Comparison of ENCODE assay signal across 14 cellular contexts in the genomic region with DNA sequence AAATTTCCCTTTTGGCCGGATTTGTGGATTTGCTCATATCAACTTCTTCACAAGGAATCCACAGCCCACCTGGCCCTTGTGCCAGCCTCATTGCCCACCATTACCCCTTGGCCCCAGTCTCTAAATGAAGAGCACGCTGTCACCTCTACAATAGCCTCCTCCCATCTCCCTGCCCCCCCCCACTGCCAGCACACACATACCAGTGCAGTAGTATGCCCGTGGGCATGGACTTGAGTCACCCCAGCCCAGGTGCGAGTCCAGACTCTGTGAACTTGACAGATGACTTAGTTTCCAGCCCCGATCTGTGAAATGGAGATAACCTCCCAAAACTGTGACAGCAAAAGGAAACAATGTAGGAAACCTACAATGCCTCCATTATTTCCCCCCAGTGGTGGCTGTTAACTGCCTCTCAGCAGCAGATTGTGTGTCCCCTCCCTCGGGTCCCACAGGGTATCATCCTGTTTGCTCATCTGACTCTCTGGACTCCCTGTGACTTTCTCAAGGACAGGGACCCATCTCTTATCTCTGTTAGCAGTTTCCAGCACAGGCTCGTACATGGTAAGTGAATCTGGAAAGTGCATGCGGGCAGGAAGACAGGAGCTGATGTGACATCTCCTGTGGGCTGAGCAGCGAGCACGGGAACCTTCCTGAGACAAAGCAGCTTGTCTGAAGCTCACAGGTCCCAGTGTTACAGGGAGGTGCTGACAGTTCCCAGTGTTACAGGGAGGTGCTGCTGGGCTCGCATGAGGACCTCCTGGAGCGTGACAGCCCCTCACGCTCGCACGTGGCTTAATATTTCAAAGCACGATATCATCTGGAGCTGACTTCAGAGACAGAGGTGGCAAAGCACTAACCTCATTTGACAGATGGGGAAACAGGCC. TPM values are rescaled to one million over a fixed set of nuclear protein-coding genes. Genes with fewer than 3 reads are reported as not detected.
DNase-seq lines count a peak whose midpoint lies in the region; ATAC-seq and TF ChIP-seq lines count a peak whose summit lies in the region.
"Had no signal": no experiment of that assay in that cellular context is flagged by ENCODE, and none has a peak within 500 bp of the region (broad histone marks: within the 10 kb centered on the region; RNA-seq: fewer than 3 reads in every experiment).

No MANE protein-coding gene starts in this region.

- DNase-seq in CD8-positive, alpha-beta memory T cell = peak in 1 of 5 donors; percentile 43
- DNase-seq in activated naive CD4-positive, alpha-beta T cell treated with anti-CD3 and anti-CD28 coated beads, Interleukin-2, amount 50 U/mL, for 16 hours = peak; percentile 52
- DNase-seq in A172 (ENCODE audit: low spot score) (no peak), heart left ventricle (no peak), H4 (ENCODE audit: low spot score) (no peak), kidney glomerular epithelial cell (lab: John Stamatoyannopoulos, UW) (no peak)
- DNase-seq: COR-L47, foreskin fibroblast, KG1, WERI-Rb-1 had no signal

- no peaks in the 10 kb centered on the region for H3K9me3 Mint-ChIP-seq in CD8-positive, alpha-beta memory T cell

- ATAC-seq in heart left ventricle = no peak
- ATAC-seq: Panc1 had no signal

- H4K20me1 ChIP-seq in OCI-LY3 (ENCODE audit: insufficient read depth, low read length) = no peaks in the 10 kb centered on the region

- no peak overlapping the region for H2AFZ ChIP-seq in OCI-LY3 (ENCODE audit: low read depth, low read length)
- no peak overlapping the region for H2AFZ ChIP-seq in parathyroid adenoma
- H2AFZ ChIP-seq: neural progenitor cell had no signal

- H3K4me3 Mint-ChIP-seq in CD8-positive, alpha-beta memory T cell = peak overlapping the region in 1 of 7 donors; percentile 40
- H3K4me3 Mint-ChIP-seq: neural progenitor cell had no signal

- peak overlapping the region; percentile 7; the same call in 1 of the 2 replicates for H3K4me2 ChIP-seq in OCI-LY3 (ENCODE audit: low read length)
- H3K4me2 ChIP-seq in parathyroid adenoma (ENCODE audit: low read length) = peak overlapping the region; percentile 47
- H3K4me2 ChIP-seq: neural progenitor cell had no signal

- no peaks in the 10 kb centered on the region for H3K9me3 ChIP-seq in CD8-positive, alpha-beta memory T cell (ENCODE audit: low read length)
- H3K9me3 ChIP-seq in OCI-LY3 (ENCODE audit: insufficient read depth, low read length) = peaks cover 5% of the 10 kb centered on the region; the same call in 1 of the 2 replicates
- H3K9me3 ChIP-seq in parathyroid adenoma (ENCODE audit: control insufficient read depth, low read length) = no peaks in the 10 kb centered on the region
- H3K9me3 ChIP-seq in heart left ventricle = peaks cover 0 to 5% (median 0%) of the 10 kb centered on the region in 12 donors

- POLR2A ChIA-PET in CD8-positive, alpha-beta memory T cell (lab: Charles Lee) = no interaction called here

- no peak overlapping the region for H3K9ac ChIP-seq in OCI-LY3 (ENCODE audit: low read length)
- peak overlapping the region; percentile 24 for H3K9ac ChIP-seq in parathyroid adenoma
- H3K9ac ChIP-seq: neural progenitor cell had no signal

- H3K27ac Mint-ChIP-seq in CD8-positive, alpha-beta memory T cell = peak overlapping the region in 6 of 8 donors; percentile 43 to 91 (median 78)

- CTCF ChIA-PET in CD8-positive, alpha-beta memory T cell (lab: Charles Lee) = interaction anchor here (1.6 to 2.1 kb wide), 2 partner anchors 25 to 85 kb away, joined by 4 to 5 read pairs; a partner anchor contains a TSS

- H3K79me2 ChIP-seq in OCI-LY3 (ENCODE audit: low read length) (peaks cover 5% of the 10 kb centered on the region), parathyroid adenoma (peaks cover 10% of the 10 kb centered on the region)

- no peaks in the 10 kb centered on the region for H3K27me3 Mint-ChIP-seq in CD8-positive, alpha-beta memory T cell

- TF ChIP-seq CTCF in OCI-LY3 (IDR thresholded peaks at IDR 0.05; ENCODE audit: low read depth, low read length) (no peak), parathyroid adenoma (IDR thresholded peaks at IDR 0.05) (no peak), heart left ventricle (IDR thresholded peaks at IDR 0.05) (no peak)

- peaks cover 0 to 14% (median 0%) of the 10 kb centered on the region in 3 donors for H3K36me3 Mint-ChIP-seq in CD8-positive, alpha-beta memory T cell

- H3K4me1 Mint-ChIP-seq in CD8-positive, alpha-beta memory T cell = peaks cover 46 to 70% (median 70%) of the 10 kb centered on the region in 3 donors

- peaks cover 45% of the 10 kb centered on the region for H3K4me1 ChIP-seq in CD8-positive, alpha-beta memory T cell (ENCODE audit: insufficient read depth, low read length)
- peaks cover 19% of the 10 kb centered on the region for H3K4me1 ChIP-seq in OCI-LY3 (ENCODE audit: low read length)
- H3K4me1 ChIP-seq in parathyroid adenoma = peaks cover 75% of the 10 kb centered on the region
- peaks cover 0 to 40% (median 13%) of the 10 kb centered on the region in 12 donors for H3K4me1 ChIP-seq in heart left ventricle

- no peak overlapping the region for H3K27ac ChIP-seq in CD8-positive, alpha-beta memory T cell (ENCODE audit: low read depth, low read length)
- H3K27ac ChIP-seq in OCI-LY3 (ENCODE audit: low read length) (no peak overlapping the region), parathyroid adenoma (peak overlapping the region; percentile 97), heart left ventricle (no peak overlapping the region)
- H3K27ac ChIP-seq: neural progenitor cell, WERI-Rb-1 had no signal

- TF ChIP-seq POLR2A in heart left ventricle (IDR thresholded peaks at IDR 0.05) = no peak

- 64 to 70% (median 67%) methylated on average over 16 of the region's 16 CpGs for WGBS in heart left ventricle, 4 donors

- intact Hi-C loops in heart left ventricle (cut with DNase I) = loop anchor here in 4 of 10 donors (5.0 to 10.0 kb wide), 2 partner anchors 85 to 87 kb away; no protein-coding TSS in a partner anchor

- H3K36me3 ChIP-seq in CD8-positive, alpha-beta memory T cell (ENCODE audit: insufficient read depth, low read length) = no peaks in the 10 kb centered on the region
- H3K36me3 ChIP-seq in OCI-LY3 (replicated peaks; ENCODE audit: low read depth, low read length) = peaks cover 3% of the 10 kb centered on the region
- no peaks in the 10 kb centered on the region for H3K36me3 ChIP-seq in parathyroid adenoma (ENCODE audit: control insufficient read depth, insufficient read depth, low read length)
- H3K36me3 ChIP-seq in heart left ventricle = no peaks in the 10 kb centered on the region
- H3K36me3 ChIP-seq: neural progenitor cell had no signal

- no peaks in the 10 kb centered on the region for H3K27me3 ChIP-seq in CD8-positive, alpha-beta memory T cell (ENCODE audit: insufficient read depth, low read length, poor library complexity, severe bottlenecking)
- peaks cover 15% of the 10 kb centered on the region for H3K27me3 ChIP-seq in OCI-LY3 (ENCODE audit: low read depth, low read length)
- H3K27me3 ChIP-seq in parathyroid adenoma (ENCODE audit: control insufficient read depth, insufficient read depth, low read length) = no peaks in the 10 kb centered on the region
- no peaks in the 10 kb centered on the region for H3K27me3 ChIP-seq in heart left ventricle

- H3K4me3 ChIP-seq in CD8-positive, alpha-beta memory T cell (ENCODE audit: low read length) = no peak overlapping the region
- H3K4me3 ChIP-seq in OCI-LY3 (ENCODE audit: low read length) = no peak overlapping the region
- H3K4me3 ChIP-seq in parathyroid adenoma (ENCODE audit: low read depth, low read length) = peak overlapping the region; percentile 19
- H3K4me3 ChIP-seq in heart left ventricle = no peak overlapping the region
- H3K4me3 ChIP-seq: neural progenitor cell had no signal

RNA-seq across cellular contexts. Expression of a gene that starts 4.2 kb away (rescaled TPM):
- total RNA-seq in CD8-positive, alpha-beta memory T cell = 10 to 100 TPM; 32.3 to 33.5 TPM
- polyA plus RNA-seq in CD8-positive, alpha-beta memory T cell = 22.9 TPM
- total RNA-seq in A172 (2014; rRNA removed; shearing (Covaris generic)) = 36.9 and 38.1 TPM in 2 replicates
- total RNA-seq in heart left ventricle = 10 to 100 TPM; 16.1 to 29.8 (median 26.8) TPM
- 10 to 100 TPM in 1 of 2 donors, 1 to 10 TPM in 1; 7.8 to 21.2 TPM for polyA plus RNA-seq in heart left ventricle
- 24.7 and 39.3 TPM in 2 replicates for total RNA-seq in H4 (2014; rRNA removed; shearing (Covaris generic))

RNA-seq across cellular contexts. Expression of a gene that starts 25.3 kb away (rescaled TPM):
- total RNA-seq in CD8-positive, alpha-beta memory T cell = 10 to 100 TPM; 37.3 to 39.6 TPM
- 32.5 TPM for polyA plus RNA-seq in CD8-positive, alpha-beta memory T cell
- 112 and 126 TPM in 2 replicates for total RNA-seq in A172 (2014; rRNA removed; shearing (Covaris generic))
- total RNA-seq in heart left ventricle = 10 to 100 TPM; 35.7 to 59.9 (median 45.1) TPM
- 100 to 1,000 TPM in 1 of 2 donors, 10 to 100 TPM in 1; 30.5 to 111 TPM for polyA plus RNA-seq in heart left ventricle
- total RNA-seq in H4 (2014; rRNA removed; shearing (Covaris generic)) = 31.8 and 34.4 TPM in 2 replicates
